ENCODE assay signal across 8 cellular contexts in the genomic region with DNA sequence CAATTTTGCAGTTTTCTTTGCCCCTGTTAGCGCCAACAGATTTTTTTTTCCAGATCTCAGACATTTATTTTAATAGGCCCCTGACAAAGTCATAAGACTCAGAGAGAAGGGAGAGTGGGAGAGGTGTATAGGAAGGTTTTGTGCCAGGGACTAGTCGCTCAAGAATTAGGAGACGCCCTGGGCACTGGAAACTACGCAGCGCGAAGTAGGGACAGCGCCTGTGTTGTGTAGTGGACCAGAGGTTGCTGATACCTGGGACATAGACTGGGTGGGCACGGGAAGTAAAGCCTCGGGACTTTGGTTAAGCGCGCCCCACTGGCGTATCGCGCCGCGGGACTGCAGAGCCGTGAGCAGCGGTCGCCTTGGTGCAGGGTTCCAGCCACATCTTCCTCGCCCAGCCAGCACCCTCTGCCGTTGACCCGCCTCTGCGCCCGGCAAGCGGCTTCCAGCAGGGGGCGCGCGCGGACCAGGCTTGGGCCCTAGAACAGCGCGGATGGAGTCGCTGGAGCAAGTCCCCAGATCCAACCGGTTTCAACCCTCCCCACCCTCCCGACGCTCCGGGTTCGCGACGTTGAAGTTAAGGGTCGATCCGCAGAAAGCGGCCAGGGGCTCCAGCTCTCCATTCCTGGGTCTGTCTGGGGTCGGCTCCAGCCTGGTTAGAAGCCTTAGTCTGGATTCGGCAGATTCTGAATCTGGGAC. TPM values are rescaled to one million over a fixed set of nuclear protein-coding genes. Genes with fewer than 3 reads are reported as not detected.
DNase-seq lines count a peak whose midpoint lies in the region; ATAC-seq and TF ChIP-seq lines count a peak whose summit lies in the region.

No MANE protein-coding gene starts in this region.

- H3K9me3 ChIP-seq in gastroesophageal sphincter: no peaks in the 10 kb centered on the region
- no peaks in the 10 kb centered on the region for H3K9me3 ChIP-seq in subcutaneous abdominal adipose tissue (ENCODE audit: control insufficient read depth in 5 of 5, low read length in 5 of 5)

- no peak overlapping the region for H3K9ac ChIP-seq in subcutaneous abdominal adipose tissue (ENCODE audit: low read length in 5 of 5)

- in situ Hi-C loops in SK-MEL-5 (cut with HindIII; ENCODE audit: low pct_unique_long_range_greater_than_20kb, low sequenced_read_pairs): no loop called here

- TF ChIP-seq CTCF in GM12872 (IDR thresholded peaks at IDR 0.05; ENCODE audit: insufficient read depth, low read depth, low read length) (peak; percentile 96), gastroesophageal sphincter (IDR thresholded peaks at IDR 0.05) (peak in 3 of 4 experiments; percentile 96 to 100 (median 99))

- H3K27ac ChIP-seq in gastroesophageal sphincter (peak overlapping the region in 2 of 4 donors; percentile 31 to 71), subcutaneous abdominal adipose tissue (ENCODE audit: low read depth, low read length) (no peak overlapping the region)

- 14 to 100% methylated on average over 1 to 7 of the region's 44 CpGs for WGBS in gastroesophageal sphincter (ENCODE audit: low coverage in 1 of 2), 2 donors

- H3K4me1 ChIP-seq in gastroesophageal sphincter (peaks cover 0 to 37% (median 28%) of the 10 kb centered on the region in 3 donors), subcutaneous abdominal adipose tissue (ENCODE audit: control insufficient read depth in 5 of 5, insufficient read depth in 5 of 5, low read length in 5 of 5) (peaks cover 0 to 36% (median 29%) of the 10 kb centered on the region in 5 donors)

- H3K36me3 ChIP-seq in gastroesophageal sphincter: no peaks in the 10 kb centered on the region
- no peaks in the 10 kb centered on the region for H3K36me3 ChIP-seq in subcutaneous abdominal adipose tissue (ENCODE audit: control insufficient read depth in 5 of 5, insufficient read depth in 5 of 5, low read length in 5 of 5)

- no peak for TF ChIP-seq EP300 in gastroesophageal sphincter (IDR thresholded peaks at IDR 0.05)

- peak; percentile 94 for ATAC-seq in gastroesophageal sphincter
- no peak for ATAC-seq in GM18858 (IDR thresholded peaks at IDR 0.05; ENCODE audit: unreplicated experiment)

- TF ChIP-seq POLR2A in gastroesophageal sphincter (IDR thresholded peaks at IDR 0.05): no peak

- H3K27me3 ChIP-seq in gastroesophageal sphincter: peaks cover 100% of the 10 kb centered on the region
- H3K27me3 ChIP-seq in subcutaneous abdominal adipose tissue (ENCODE audit: control insufficient read depth in 5 of 5, insufficient read depth in 4 of 5, low read length in 5 of 5): peaks cover 41 to 66% (median 48%) of the 10 kb centered on the region in 5 donors

- DNase-seq in M059J (ENCODE audit: low read depth) (peak; percentile 81), SK-MEL-5 (ENCODE audit: low read depth, low spot score) (peak; percentile 81), occipital lobe (lab: John Stamatoyannopoulos, UW) (peak; percentile 79)
- DNase-seq in activated naive CD4-positive, alpha-beta T cell (lab: John Stamatoyannopoulos, UW): peak; percentile 60 to 83 (median 78)

- H3K4me3 ChIP-seq in gastroesophageal sphincter (peak overlapping the region; percentile 15 to 46), subcutaneous abdominal adipose tissue (ENCODE audit: low read depth in 1 of 5, low read length in 5 of 5) (peak overlapping the region; percentile 44 to 61 (median 56))

RNA-seq across cellular contexts. Expression of gene ISLR2, which starts 3.0 kb away (rescaled TPM):
- 0.17 TPM in 1 of 2 replicates, not detected in the other for total RNA-seq in M059J (2014; rRNA removed; shearing (Covaris generic))
- not detected in 2 replicates for total RNA-seq in SK-MEL-5 (2014; rRNA removed; shearing (Covaris generic))
- polyA plus RNA-seq in SK-MEL-5 (2015; cell fraction: cytosol; rRNA removed): 0.07 TPM in 1 of 2 replicates, not detected in the other
- not detected in 2 replicates for polyA plus RNA-seq in SK-MEL-5 (2015; cell fraction: nucleus; rRNA removed)
- 1 to 10 TPM in 3 of 4 donors, under 1 TPM in 1; 0.54 to 5.4 (median 1.5) TPM for total RNA-seq in gastroesophageal sphincter
- total RNA-seq in occipital lobe: 168 TPM

RNA-seq across cellular contexts. Expression of gene GOLGA6A, which starts 45.1 kb away (rescaled TPM):
- total RNA-seq in M059J (2014; rRNA removed; shearing (Covaris generic)): not detected in 2 replicates
- not detected in 2 replicates for total RNA-seq in SK-MEL-5 (2014; rRNA removed; shearing (Covaris generic))
- 0.04 TPM in 1 of 2 replicates, not detected in the other for polyA plus RNA-seq in SK-MEL-5 (2015; cell fraction: cytosol; rRNA removed)
- polyA plus RNA-seq in SK-MEL-5 (2015; cell fraction: nucleus; rRNA removed): 0.05 and 0.12 TPM in 2 replicates
- 1 to 10 TPM in 1 of 4 donors, under 1 TPM in 2, not detected in 1; 0.15 to 1.3 (median 0.31) TPM for total RNA-seq in gastroesophageal sphincter
- total RNA-seq in occipital lobe: not detected

RNA-seq across cellular contexts. Expression of gene ISLR, which starts 46.1 kb away (rescaled TPM):
- not detected in 2 replicates for total RNA-seq in M059J (2014; rRNA removed; shearing (Covaris generic))
- total RNA-seq in SK-MEL-5 (2014; rRNA removed; shearing (Covaris generic)): not detected in 2 replicates
- polyA plus RNA-seq in SK-MEL-5 (2015; cell fraction: cytosol; rRNA removed): not detected in 2 replicates
- polyA plus RNA-seq in SK-MEL-5 (2015; cell fraction: nucleus; rRNA removed): not detected in 2 replicates
- total RNA-seq in gastroesophageal sphincter: 100 to 1,000 TPM in 2 of 4 donors, 10 to 100 TPM in 2; 52.6 to 152 (median 89.5) TPM
- 8.9 TPM for total RNA-seq in occipital lobe

Comparison
In these comparisons a context has a peak if more than half of its experiments do, and no peak if none do; other contexts are left out.
1. RNA of gene ISLR2, which starts 3.0 kb away (total RNA-seq): 168 TPM in occipital lobe (single experiment); 0.54 to 5.4 TPM in gastroesophageal sphincter, 0.17 TPM in M059J and not detected in SK-MEL-5; every median in the first group is over 10 times any median in the second.
2. Peak in every context shown above with its lines, with median percentiles within 50 percentile points of each other: DNase-seq.